ENCODE assay signal across 8 cellular contexts in the genomic region with DNA sequence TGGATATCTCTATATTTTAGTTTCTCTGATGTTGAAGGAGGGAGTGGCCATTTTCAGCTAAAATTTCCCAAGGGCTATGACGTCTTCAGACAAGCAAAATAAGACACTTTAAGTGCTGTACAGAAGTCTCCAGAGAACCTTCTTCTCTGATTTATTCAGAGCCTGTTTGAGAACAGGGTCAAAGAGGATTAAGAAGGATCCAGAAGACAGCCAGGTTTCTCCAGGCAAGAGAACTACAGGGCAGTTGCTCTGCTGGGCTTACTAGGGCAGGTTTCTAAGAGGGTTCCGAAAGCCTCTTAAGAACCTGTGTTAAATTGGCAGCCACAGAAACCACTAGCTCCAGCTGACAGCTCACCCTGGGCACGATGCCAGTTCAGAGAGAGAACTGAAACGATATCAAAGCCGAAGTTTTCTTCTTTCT. TPM values are rescaled to one million over a fixed set of nuclear protein-coding genes. Genes with fewer than 3 reads are reported as not detected.
A peak's percentile ranks its signal among the peaks of the same experiment; 100 is the strongest.
DNase-seq lines count a peak whose midpoint lies in the region; ATAC-seq and TF ChIP-seq lines count a peak whose summit lies in the region.

No MANE protein-coding gene starts in this region.

- intact Hi-C loops in activated T-helper 1 cell treated with anti-CD3 and anti-CD28 coated beads, Interleukin-12 subunit alpha, Interleukin-12 subunit beta, Interleukin-2, Interleukin-4 antibody, amounts not matched to agents 30 ng/mL and 10 ng/mL and 1 ng/mL, durations not matched to agents 14 hours and 24 hours and 36 hours (cut with micrococcal nuclease) = loop anchor here (2.0 kb wide), 1 partner anchor 26 kb away; no protein-coding TSS in a partner anchor

- H3K9ac ChIP-seq in OCI-LY3 (ENCODE audit: low read length) = no peak overlapping the region

- H3K9me3 Mint-ChIP-seq in activated T-helper 1 cell treated with anti-CD3 and anti-CD28 coated beads, Interleukin-12 subunit alpha, Interleukin-12 subunit beta, Interleukin-2, Interleukin-4 antibody, amounts not matched to agents 30 ng/mL and 10 ng/mL and 1 ng/mL, durations not matched to agents 14 hours and 24 hours and 36 hours = peaks cover 14% of the 10 kb centered on the region

- H3K36me3 Mint-ChIP-seq in activated T-helper 1 cell treated with anti-CD3 and anti-CD28 coated beads, Interleukin-12 subunit alpha, Interleukin-12 subunit beta, Interleukin-2, Interleukin-4 antibody, amounts not matched to agents 30 ng/mL and 10 ng/mL and 1 ng/mL, durations not matched to agents 14 hours and 24 hours and 36 hours (ENCODE audit: low read depth) = no peaks in the 10 kb centered on the region

- ATAC-seq in HG03439 (IDR thresholded peaks at IDR 0.05; ENCODE audit: unreplicated experiment) = peak; percentile 98

- no peaks in the 10 kb centered on the region for H3K9me3 ChIP-seq in BE2C
- no peaks in the 10 kb centered on the region for H3K9me3 ChIP-seq in OCI-LY3 (ENCODE audit: insufficient read depth, low read length)

- H3K4me1 Mint-ChIP-seq in activated T-helper 1 cell treated with anti-CD3 and anti-CD28 coated beads, Interleukin-12 subunit alpha, Interleukin-12 subunit beta, Interleukin-2, Interleukin-4 antibody, amounts not matched to agents 30 ng/mL and 10 ng/mL and 1 ng/mL, durations not matched to agents 14 hours and 24 hours and 36 hours (ENCODE audit: low read depth) = peaks cover 23% of the 10 kb centered on the region

- peaks cover 20% of the 10 kb centered on the region for H3K27me3 Mint-ChIP-seq in activated T-helper 1 cell treated with anti-CD3 and anti-CD28 coated beads, Interleukin-12 subunit alpha, Interleukin-12 subunit beta, Interleukin-2, Interleukin-4 antibody, amounts not matched to agents 30 ng/mL and 10 ng/mL and 1 ng/mL, durations not matched to agents 14 hours and 24 hours and 36 hours (ENCODE audit: insufficient read depth)

- DNase-seq in BE2C (peak; percentile 74), GM19238 (ENCODE audit: insufficient read length, low spot score) (peak; percentile 7), foreskin melanocyte (peak; percentile 27), putamen (ENCODE audit: low spot score) (peak; percentile 60), ureter (ENCODE audit: low spot score) (peak; percentile 84)
- DNase-seq in activated T-helper 1 cell treated with anti-CD3 and anti-CD28 coated beads, Interleukin-12 subunit alpha, Interleukin-12 subunit beta, Interleukin-2, Interleukin-4 antibody, amounts not matched to agents 30 ng/mL and 10 ng/mL and 1 ng/mL, durations not matched to agents 14 hours and 24 hours and 36 hours (ENCODE audit: low spot score) = peak; percentile 9

- H3K4me1 ChIP-seq in BE2C (peaks cover 13% of the 10 kb centered on the region), OCI-LY3 (ENCODE audit: low read length) (peaks cover 20% of the 10 kb centered on the region)

- no peak overlapping the region for H3K27ac ChIP-seq in OCI-LY3 (ENCODE audit: low read length)

- no peaks in the 10 kb centered on the region for H3K79me2 ChIP-seq in OCI-LY3 (ENCODE audit: low read length)

- 0 out of 2 replicates have a peak overlapping the region, but pooled peaks have one; percentile 7 for H3K4me3 ChIP-seq in BE2C (ENCODE audit: low read depth, low read length)
- peak overlapping the region; percentile 65 for H3K4me3 ChIP-seq in OCI-LY3 (ENCODE audit: low read length)

- H3K27me3 ChIP-seq in BE2C (no peaks in the 10 kb centered on the region), OCI-LY3 (ENCODE audit: low read depth, low read length) (peaks cover 45% of the 10 kb centered on the region)

- H4K20me1 ChIP-seq in OCI-LY3 (ENCODE audit: insufficient read depth, low read length) = no peaks in the 10 kb centered on the region

- H3K4me2 ChIP-seq in OCI-LY3 (ENCODE audit: low read length) = peak overlapping the region; percentile 80

- no peak overlapping the region for H2AFZ ChIP-seq in OCI-LY3 (ENCODE audit: low read depth, low read length)

- H3K27ac Mint-ChIP-seq in activated T-helper 1 cell treated with anti-CD3 and anti-CD28 coated beads, Interleukin-12 subunit alpha, Interleukin-12 subunit beta, Interleukin-2, Interleukin-4 antibody, amounts not matched to agents 30 ng/mL and 10 ng/mL and 1 ng/mL, durations not matched to agents 14 hours and 24 hours and 36 hours = no peak overlapping the region

- H3K4me3 Mint-ChIP-seq in activated T-helper 1 cell treated with anti-CD3 and anti-CD28 coated beads, Interleukin-12 subunit alpha, Interleukin-12 subunit beta, Interleukin-2, Interleukin-4 antibody, amounts not matched to agents 30 ng/mL and 10 ng/mL and 1 ng/mL, durations not matched to agents 14 hours and 24 hours and 36 hours = no peak overlapping the region

- TF ChIP-seq CTCF in BE2C (IDR thresholded peaks at IDR 0.05; ENCODE audit: low read depth, low read length) (no peak), OCI-LY3 (IDR thresholded peaks at IDR 0.05; ENCODE audit: low read depth, low read length) (no peak)

- H3K36me3 ChIP-seq in BE2C (no peaks in the 10 kb centered on the region), OCI-LY3 (replicated peaks; ENCODE audit: low read depth, low read length) (no peaks in the 10 kb centered on the region)

RNA-seq across cellular contexts. Expression of gene MGP, which starts 1.2 kb away (rescaled TPM):
- polyA plus RNA-seq in BE2C (2012; ENCODE audit: insufficient read depth, insufficient read length, low read depth) = 7.0 TPM
- total RNA-seq in activated T-helper 1 cell treated with anti-CD3 and anti-CD28 coated beads, Interleukin-12 subunit alpha, Interleukin-12 subunit beta, Interleukin-2, Interleukin-4 antibody, amounts not matched to agents 30 ng/mL and 10 ng/mL and 1 ng/mL, durations not matched to agents 14 hours and 24 hours and 36 hours = not detected in 2 replicates
- 500 TPM for total RNA-seq in ureter

RNA-seq across cellular contexts. Expression of gene ART4, which starts 41.1 kb away (rescaled TPM):
- polyA plus RNA-seq in BE2C (2012; ENCODE audit: insufficient read depth, insufficient read length, low read depth) = 0.17 TPM
- not detected in 2 replicates for total RNA-seq in activated T-helper 1 cell treated with anti-CD3 and anti-CD28 coated beads, Interleukin-12 subunit alpha, Interleukin-12 subunit beta, Interleukin-2, Interleukin-4 antibody, amounts not matched to agents 30 ng/mL and 10 ng/mL and 1 ng/mL, durations not matched to agents 14 hours and 24 hours and 36 hours
- 1.5 TPM for total RNA-seq in ureter

RNA-seq across cellular contexts. Expression of gene ERP27, which starts 53.9 kb away (rescaled TPM):
- not detected for polyA plus RNA-seq in BE2C (2012; ENCODE audit: insufficient read depth, insufficient read length, low read depth)
- total RNA-seq in activated T-helper 1 cell treated with anti-CD3 and anti-CD28 coated beads, Interleukin-12 subunit alpha, Interleukin-12 subunit beta, Interleukin-2, Interleukin-4 antibody, amounts not matched to agents 30 ng/mL and 10 ng/mL and 1 ng/mL, durations not matched to agents 14 hours and 24 hours and 36 hours = 2.2 and 2.3 TPM in 2 replicates
- total RNA-seq in ureter = 122 TPM

Comparison
In these comparisons a context has a peak if more than half of its experiments do, and no peak if none do; other contexts are left out.
1. DNase-seq: peak in every context shown above with its lines; median percentile 84 in ureter; 74 in BE2C; 60 in putamen; 27 in foreskin melanocyte; 9 in activated T-helper 1 cell treated with anti-CD3 and anti-CD28 coated beads, Interleukin-12 subunit alpha, Interleukin-12 subunit beta, Interleukin-2, Interleukin-4 antibody, amounts not matched to agents 30 ng/mL and 10 ng/mL and 1 ng/mL, durations not matched to agents 14 hours and 24 hours and 36 hours; 7 in GM19238.
2. RNA of gene MGP, which starts 1.2 kb away (total RNA-seq): 500 TPM in ureter (single experiment); not detected in activated T-helper 1 cell treated with anti-CD3 and anti-CD28 coated beads, Interleukin-12 subunit alpha, Interleukin-12 subunit beta, Interleukin-2, Interleukin-4 antibody, amounts not matched to agents 30 ng/mL and 10 ng/mL and 1 ng/mL, durations not matched to agents 14 hours and 24 hours and 36 hours; every median in the first group is over 100 times any median in the second.
3. RNA of gene ERP27, which starts 53.9 kb away (total RNA-seq): 122 TPM in ureter (single experiment); 2.2 to 2.3 TPM in activated T-helper 1 cell treated with anti-CD3 and anti-CD28 coated beads, Interleukin-12 subunit alpha, Interleukin-12 subunit beta, Interleukin-2, Interleukin-4 antibody, amounts not matched to agents 30 ng/mL and 10 ng/mL and 1 ng/mL, durations not matched to agents 14 hours and 24 hours and 36 hours; every median in the first group is over 10 times any median in the second.